9 cellular contexts compared by ENCODE assay signal in genomic region chrX:49171752-49172279, GRCh38. TPM values are rescaled to one million over a fixed set of nuclear protein-coding genes. Genes with fewer than 3 reads are reported as not detected.
A peak's percentile ranks its signal among the peaks of the same experiment; 100 is the strongest.
DNase-seq lines count a peak whose midpoint lies in the region; ATAC-seq and TF ChIP-seq lines count a peak whose summit lies in the region.
"Had no signal": no experiment of that assay in that cellular context is flagged by ENCODE, and none has a peak within 500 bp of the region (broad histone marks: within the 10 kb centered on the region; RNA-seq: fewer than 3 reads in every experiment).

TSS of gene PLP2 (plus strand) at chrX:49171898. CDS start at chrX:49172001, 103 bp downstream.

- peak within 1 kb of the TSS; percentile 50 for H3K27ac ChIP-seq in CD4-positive, alpha-beta T cell (ENCODE audit: low read depth, low read length)
- peak within 1 kb of the TSS; percentile 83 for H3K27ac ChIP-seq in MM.1S (ENCODE audit: low read length)
- H3K27ac ChIP-seq in coronary artery = peak within 1 kb of the TSS; percentile 89 to 94
- H3K27ac ChIP-seq: VCaP had no signal

- H3K9me3 ChIP-seq in CD4-positive, alpha-beta T cell (ENCODE audit: control insufficient read depth, low read length) = no peaks in the 10 kb centered on the region
- no peaks in the 10 kb centered on the region for H3K9me3 ChIP-seq in MM.1S (replicated peaks; ENCODE audit: insufficient read depth, low read length)

- H3K79me2 ChIP-seq in MM.1S (ENCODE audit: low read length) = peaks cover 19% of the 10 kb centered on the region

- H3K4me3 ChIP-seq in MM.1S (ENCODE audit: low read length) (peak within 1 kb of the TSS; percentile 91), coronary artery (peak within 1 kb of the TSS; percentile 76)

- peak within 1 kb of the TSS; percentile 76 for H3K4me2 ChIP-seq in MM.1S (ENCODE audit: low read depth, low read length)

- intact Hi-C loops in CD4-positive, alpha-beta T cell (cut with DNase I, micrococcal nuclease) = no loop called here

- peaks cover 17% of the 10 kb centered on the region for H3F3A ChIP-seq in MM.1S (ENCODE audit: insufficient read depth, low read length)

- CTCF ChIA-PET in CD4-positive, alpha-beta T cell (lab: Charles Lee) = interaction anchor here (1.0 to 1.4 kb wide), 3 partner anchors 8 to 16 kb away, joined by 3 to 6 read pairs (median 3); no protein-coding TSS in a partner anchor

- H3K36me3 Mint-ChIP-seq in CD4-positive, alpha-beta T cell (ENCODE audit: low read depth) = peaks cover 28% of the 10 kb centered on the region

- POLR2A ChIA-PET in CD4-positive, alpha-beta T cell (lab: Charles Lee) = interaction anchor here (0.7 to 1.5 kb wide), 6 partner anchors 8 to 597 kb away, joined by 3 to 7 read pairs (median 3); partner anchors contain the start of genes RBM3 and WDR45

- no peaks in the 10 kb centered on the region for H4K20me1 ChIP-seq in MM.1S (ENCODE audit: insufficient read depth, low read length)

- H3K4me1 ChIP-seq in MM.1S (ENCODE audit: low read length) = peaks cover 6% of the 10 kb centered on the region; the same call in 1 of the 2 replicates

- no peaks in the 10 kb centered on the region for H3K9me2 ChIP-seq in MM.1S (replicated peaks; ENCODE audit: insufficient read depth, low read length)

- H3K27ac Mint-ChIP-seq in CD4-positive, alpha-beta T cell = peak within 1 kb of the TSS; percentile 84

- H3K9ac ChIP-seq in MM.1S (ENCODE audit: low read length) = peak within 1 kb of the TSS; percentile 92

- H3K27me3 ChIP-seq in CD4-positive, alpha-beta T cell (ENCODE audit: control insufficient read depth, insufficient read depth, low read length) = no peaks in the 10 kb centered on the region
- no peaks in the 10 kb centered on the region for H3K27me3 ChIP-seq in MM.1S (replicated peaks; ENCODE audit: insufficient read depth, low read length)

- ATAC-seq in CD4-positive, alpha-beta T cell (ENCODE audit: poor library complexity) = peak; percentile 49
- peak; percentile 27 for ATAC-seq in GM21390 (IDR thresholded peaks at IDR 0.05; ENCODE audit: unreplicated experiment)

- H3K4me3 Mint-ChIP-seq in CD4-positive, alpha-beta T cell = peak within 1 kb of the TSS; percentile 91

- H3K9me3 Mint-ChIP-seq in CD4-positive, alpha-beta T cell = no peaks in the 10 kb centered on the region

- 0 out of 2 replicates have a peak within 1 kb of the TSS, but pooled peaks have one; percentile 31 for H2AFZ ChIP-seq in MM.1S (ENCODE audit: low read length)

- H3K4me1 Mint-ChIP-seq in CD4-positive, alpha-beta T cell (ENCODE audit: low read depth) = peaks cover 36% of the 10 kb centered on the region

- DNase-seq in CD4-positive, alpha-beta T cell = peak in 9 of 10 experiments; percentile 36 to 79 (median 65)
- peak; percentile 42 for DNase-seq in MM.1S
- peak; percentile 72 to 77 for DNase-seq in activated CD4-positive, alpha-beta T cell treated with anti-CD3 and anti-CD28 coated beads for 4 hours
- DNase-seq in coronary artery (ENCODE audit: low spot score) = no peak
- peak; percentile 34 to 38 for DNase-seq in lung microvascular endothelial cell (ENCODE audit: low read depth in 2 of 2)
- DNase-seq in stimulated activated CD8-positive, alpha-beta memory T cell treated with anti-CD3 and anti-CD28 coated beads, Interleukin-4, amount 100 ng/mL, for 1 hour (ENCODE audit: low read depth in 2 of 2, low spot score in 1 of 2) = peak; percentile 42 to 62
- no peak for DNase-seq in iPS-NIHi11 (ENCODE audit: low spot score)

- H3K27me3 Mint-ChIP-seq in CD4-positive, alpha-beta T cell = no peaks in the 10 kb centered on the region

- no peak for TF ChIP-seq CTCF in CD4-positive, alpha-beta T cell (IDR thresholded peaks at IDR 0.05)
- no peak for TF ChIP-seq CTCF in MM.1S (IDR thresholded peaks at IDR 0.05; ENCODE audit: low read length)
- no peak for TF ChIP-seq CTCF in coronary artery (IDR thresholded peaks at IDR 0.05)

- H3K36me3 ChIP-seq in MM.1S (replicated peaks; ENCODE audit: insufficient read depth, low read length) = no peaks in the 10 kb centered on the region

RNA-seq across cellular contexts. Expression of gene PLP2, which starts in this region (rescaled TPM):
- total RNA-seq in CD4-positive, alpha-beta T cell = 100 to 1,000 TPM; 124 to 128 TPM
- 6.7 and 12.6 TPM in 2 replicates for total RNA-seq in lung microvascular endothelial cell

Comparison
In these comparisons a context has a peak if more than half of its experiments do, and no peak if none do; other contexts are left out.
1. DNase-seq: peak in CD4-positive, alpha-beta T cell (9 of 10), MM.1S (single experiment), activated CD4-positive, alpha-beta T cell treated with anti-CD3 and anti-CD28 coated beads for 4 hours (2 of 2), lung microvascular endothelial cell (2 of 2) and stimulated activated CD8-positive, alpha-beta memory T cell treated with anti-CD3 and anti-CD28 coated beads, Interleukin-4, amount 100 ng/mL, for 1 hour (2 of 2); none in coronary artery (single experiment) and iPS-NIHi11 (single experiment).
2. Peak in every context shown above with its lines, with median percentiles within 50 percentile points of each other: H3K27ac ChIP-seq.